27 cellular contexts compared by ENCODE assay signal in genomic region chr3:134869153-134869726, GRCh38.
DNase-seq lines count a peak whose midpoint lies in the region; ATAC-seq, FAIRE-seq and TF ChIP-seq lines count a peak whose summit lies in the region.
"Had no signal": no experiment of that assay in that cellular context is flagged by ENCODE, and none has a peak within 500 bp of the region (broad histone marks: within the 10 kb centered on the region; RNA-seq: fewer than 3 reads in every experiment).

No MANE protein-coding gene starts in this region.

- no peak for ATAC-seq in GM18870 (IDR thresholded peaks at IDR 0.05; ENCODE audit: unreplicated experiment)
- ATAC-seq: activated CD4-positive, alpha-beta T cell treated with anti-CD3 and anti-CD28 coated beads for 36 hours; activated CD8-positive, alpha-beta T cell treated with anti-CD3 and anti-CD28 coated beads, Interleukin-2, amount 10 ng/mL, durations not matched to agents 7 days and 5 days; K562; left ventricle myocardium superior; right cardiac atrium; stimulated activated naive CD8-positive, alpha-beta T cell treated with anti-CD3 and anti-CD28 coated beads, Interleukin-15, amount 100 ng/mL, for 72 hours had no signal

- peak; percentile 25 for DNase-seq in DMS153 treated with DMSO at 0.1 percent for 48 hours (lab: John Stamatoyannopoulos, UW; ENCODE audit: unreplicated experiment)
- DNase-seq in NCI-H2029 (lab: John Stamatoyannopoulos, UW): peak; percentile 88
- DNase-seq in NCI-H510A treated with DMSO at 0.1 percent for 48 hours (lab: John Stamatoyannopoulos, UW): peak; percentile 69
- peak; percentile 28 for DNase-seq in mesenteric fat pad (ENCODE audit: low spot score)
- DNase-seq in H54 (ENCODE audit: insufficient read length, low spot score): no peak
- no peak for DNase-seq in HK-2 (ENCODE audit: unreplicated experiment)
- DNase-seq: ACHN; activated CD4-positive, alpha-beta T cell treated with anti-CD3 and anti-CD28 coated beads for 36 hours; activated CD8-positive, alpha-beta T cell treated with anti-CD3 and anti-CD28 coated beads, Interleukin-2, amount 10 ng/mL, durations not matched to agents 7 days and 5 days; activated naive CD4-positive, alpha-beta T cell treated with anti-CD3 and anti-CD28 coated beads for 36 hours; CD4-positive, alpha-beta memory T cell; foreskin fibroblast; head of caudate nucleus; islet precursor cell; left ventricle myocardium superior; NCI-H1048; NCI-H526 treated with DMSO at 0.1 percent for 48 hours; right cardiac atrium; SIG-M5; stimulated activated naive CD8-positive, alpha-beta T cell treated with anti-CD3 and anti-CD28 coated beads, Interleukin-15, amount 100 ng/mL, for 72 hours; SW 1271; uterus had no signal

- no peak for FAIRE-seq in H54 (lab: Jason Lieb, UNC)
- FAIRE-seq: endometrium, G401.6, K562, RCC 7860 had no signal

- TF ChIP-seq POLR2A in H54 (IDR thresholded peaks at IDR 0.05; ENCODE audit: low read depth, low read length): no peak

Comparison
In these comparisons a context has a peak if more than half of its experiments do, and no peak if none do; other contexts are left out.
1. DNase-seq: peak in DMS153 treated with DMSO at 0.1 percent for 48 hours (single experiment), NCI-H2029 (single experiment), NCI-H510A treated with DMSO at 0.1 percent for 48 hours (single experiment) and mesenteric fat pad (single experiment); none in H54 (single experiment) and HK-2 (single experiment).